In genomic region chr3:129009266-129009665, GRCh38 we compare ENCODE assay signal across 18 cellular contexts. TPM values are rescaled to one million over a fixed set of nuclear protein-coding genes. Genes with fewer than 3 reads are reported as not detected.
DNase-seq lines count a peak whose midpoint lies in the region; ATAC-seq and TF ChIP-seq lines count a peak whose summit lies in the region.
"Had no signal": no experiment of that assay in that cellular context is flagged by ENCODE, and none has a peak within 500 bp of the region (broad histone marks: within the 10 kb centered on the region; RNA-seq: fewer than 3 reads in every experiment).

No MANE protein-coding gene starts in this region.

- H3K4me3 Mint-ChIP-seq in central memory CD8-positive, alpha-beta T cell, result no peak overlapping the region
- H3K4me3 Mint-ChIP-seq in endothelial cell (ENCODE audit: unreplicated experiment) (peak overlapping the region; percentile 28), type B pancreatic cell (no peak overlapping the region)
- H3K4me3 Mint-ChIP-seq: CD14-positive monocyte; CD4-positive, alpha-beta memory T cell; HFFc6 had no signal

- DNase-seq in G401 (ENCODE audit: low spot score) (peak; percentile 89), endothelial cell (ENCODE audit: low spot score) (no peak), type B pancreatic cell (ENCODE audit: extremely low spot score, unreplicated experiment) (no peak), SIG-M5 treated with dmso at 0.1 percent for 504 hours (lab: John Stamatoyannopoulos, UW; ENCODE audit: unreplicated experiment) (no peak), hippocampal formation (lab: John Stamatoyannopoulos, UW) (no peak)
- DNase-seq in central memory CD8-positive, alpha-beta T cell (ENCODE audit: low spot score in 2 of 2), result no peak
- DNase-seq: CD4-positive, alpha-beta memory T cell; DMS153; DMS79; GF-D8; GOT3; H7; HFFc6 had no signal

- TF ChIP-seq CTCF in endothelial cell (IDR thresholded peaks at IDR 0.05; ENCODE audit: unreplicated experiment) (no peak), type B pancreatic cell (conservative IDR thresholded peaks at IDR 0.05) (no peak)

- H3K27me3 Mint-ChIP-seq in central memory CD8-positive, alpha-beta T cell, result no peaks in the 10 kb centered on the region
- peaks cover 9% of the 10 kb centered on the region for H3K27me3 Mint-ChIP-seq in endothelial cell (ENCODE audit: unreplicated experiment)
- H3K27me3 Mint-ChIP-seq in type B pancreatic cell, result peaks cover 36% of the 10 kb centered on the region

- no peaks in the 10 kb centered on the region for H3K9me3 Mint-ChIP-seq in central memory CD8-positive, alpha-beta T cell
- H3K9me3 Mint-ChIP-seq in endothelial cell (ENCODE audit: unreplicated experiment), result no peaks in the 10 kb centered on the region
- H3K9me3 Mint-ChIP-seq in type B pancreatic cell, result no peaks in the 10 kb centered on the region
- H3K9me3 Mint-ChIP-seq: CD4-positive, alpha-beta memory T cell; HFFc6 had no signal

- peaks cover 10% of the 10 kb centered on the region for H3K4me1 Mint-ChIP-seq in central memory CD8-positive, alpha-beta T cell
- H3K4me1 Mint-ChIP-seq in endothelial cell (ENCODE audit: unreplicated experiment) (peaks cover 32% of the 10 kb centered on the region), type B pancreatic cell (ENCODE audit: unreplicated experiment) (no peaks in the 10 kb centered on the region)

- in situ Hi-C loops in G401 (cut with HindIII; ENCODE audit: low sequenced_read_pairs), result no loop called here

- ATAC-seq in central memory CD8-positive, alpha-beta T cell (replicated peaks; ENCODE audit: extremely low read depth, poor library complexity, severe bottlenecking), result no peak
- no peak for ATAC-seq in GM19455 (IDR thresholded peaks at IDR 0.05; ENCODE audit: unreplicated experiment)
- ATAC-seq: HCT116 had no signal

- peak overlapping the region; percentile 3 for H3K27ac Mint-ChIP-seq in central memory CD8-positive, alpha-beta T cell (ENCODE audit: low read depth)
- no peak overlapping the region for H3K27ac Mint-ChIP-seq in endothelial cell (ENCODE audit: unreplicated experiment)
- H3K27ac Mint-ChIP-seq in type B pancreatic cell, result peak overlapping the region; percentile 6
- H3K27ac Mint-ChIP-seq: CD14-positive monocyte, HFFc6 had no signal

- H3K36me3 Mint-ChIP-seq in central memory CD8-positive, alpha-beta T cell (ENCODE audit: insufficient read depth), result no peaks in the 10 kb centered on the region
- H3K36me3 Mint-ChIP-seq in endothelial cell (ENCODE audit: low read depth, unreplicated experiment) (peaks cover 43% of the 10 kb centered on the region), type B pancreatic cell (no peaks in the 10 kb centered on the region)
- H3K36me3 Mint-ChIP-seq: CD14-positive monocyte; CD4-positive, alpha-beta memory T cell had no signal

RNA-seq across cellular contexts. Expression of gene EFCC1, which starts 8.2 kb away (rescaled TPM):
- total RNA-seq in G401 (2014; rRNA removed; shearing (Covaris generic)), result not detected in 2 replicates
- total RNA-seq in endothelial cell (ENCODE audit: unreplicated experiment), result 15.9 TPM
- total RNA-seq in type B pancreatic cell (ENCODE audit: low replicate concordance), result 0.29 and 2.2 TPM in 2 replicates
- total RNA-seq: CD4-positive, alpha-beta memory T cell; Daoy; HFFc6 had no signal

RNA-seq across cellular contexts. Expression of gene CFAP92, which starts 15.4 kb away (rescaled TPM):
- total RNA-seq in G401 (2014; rRNA removed; shearing (Covaris generic)), result not detected in 2 replicates
- total RNA-seq in endothelial cell (ENCODE audit: unreplicated experiment) (3.7 TPM), type B pancreatic cell (ENCODE audit: low replicate concordance) (4.4 and 4.5 TPM in 2 replicates)
- total RNA-seq: HFFc6 had no signal

RNA-seq across cellular contexts. Expression of gene GP9, which starts 51.3 kb away (rescaled TPM):
- not detected in 2 replicates for total RNA-seq in G401 (2014; rRNA removed; shearing (Covaris generic))
- total RNA-seq in endothelial cell (ENCODE audit: unreplicated experiment) (1.5 TPM), type B pancreatic cell (ENCODE audit: low replicate concordance) (not detected in 2 replicates)
- total RNA-seq: CD4-positive, alpha-beta memory T cell; Daoy; H7; HFFc6; HT-29 had no signal
